ENCODE assay signal across 7 cellular contexts in the genomic region with DNA sequence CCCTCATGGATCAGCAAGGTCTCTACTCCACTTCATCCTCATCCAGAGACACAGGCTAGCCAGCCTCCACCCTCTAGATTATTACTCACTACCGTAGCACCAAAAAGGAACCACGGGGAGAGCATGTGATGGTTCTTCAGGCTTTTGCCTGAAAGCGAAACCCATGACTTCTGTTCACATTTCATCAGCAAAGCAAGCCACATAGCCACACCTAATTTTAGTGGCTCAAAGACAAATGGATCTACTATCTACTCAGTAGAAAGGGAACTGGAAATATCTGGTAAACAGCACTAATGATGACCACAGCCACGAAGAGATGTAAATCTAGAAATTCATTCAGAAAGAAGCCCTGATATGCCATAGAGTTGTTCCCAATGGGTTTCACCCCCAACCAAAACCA.
DNase-seq lines count a peak whose midpoint lies in the region; ATAC-seq and TF ChIP-seq lines count a peak whose summit lies in the region.

No MANE protein-coding gene starts in this region.

- CTCF ChIA-PET in HEK293T (lab: Yijun Ruan, JAX) = no interaction called here

- POLR2A ChIA-PET in HEK293T (lab: Yijun Ruan, JAX) = no interaction called here

- DNase-seq in T-helper 2 cell = peak in 4 of 5 experiments; percentile 20 to 95 (median 50)
- peak; percentile 66 for DNase-seq in choroid plexus epithelial cell (ENCODE audit: low read depth)
- DNase-seq in stimulated activated CD4-positive, alpha-beta T cell treated with anti-CD3 and anti-CD28 coated beads, Interleukin-4, amount 100 ng/mL, for 24 hours = peak; percentile 79
- DNase-seq in DMS79 (lab: John Stamatoyannopoulos, UW) = no peak
- DNase-seq in HEK293T (ENCODE audit: extremely low spot score) = no peak

- no peak overlapping the region for H3K4me3 ChIP-seq in choroid plexus epithelial cell (ENCODE audit: low read depth, low read length)

- ATAC-seq in GM19351 (IDR thresholded peaks at IDR 0.05; ENCODE audit: unreplicated experiment) (peak; percentile 61), HG03103 (IDR thresholded peaks at IDR 0.05; ENCODE audit: low read depth, unreplicated experiment) (peak; percentile 55)

- no peak for TF ChIP-seq CTCF in choroid plexus epithelial cell (conservative IDR thresholded peaks at IDR 0.05; ENCODE audit: low read depth, low read length)

TF ChIP-seq in HEK293T, 16 proteins besides CTCF, POLR2A, EP300 and RAD21:
- TF ChIP-seq SP1 (IDR thresholded peaks at IDR 0.05) = no peak
- no peak for TF ChIP-seq CTBP1 (IDR thresholded peaks at IDR 0.05; ENCODE audit: borderline replicate concordance)
- no peak for TF ChIP-seq LEF1 (IDR thresholded peaks at IDR 0.05; ENCODE audit: borderline replicate concordance)
- TF ChIP-seq, protein P1, sequence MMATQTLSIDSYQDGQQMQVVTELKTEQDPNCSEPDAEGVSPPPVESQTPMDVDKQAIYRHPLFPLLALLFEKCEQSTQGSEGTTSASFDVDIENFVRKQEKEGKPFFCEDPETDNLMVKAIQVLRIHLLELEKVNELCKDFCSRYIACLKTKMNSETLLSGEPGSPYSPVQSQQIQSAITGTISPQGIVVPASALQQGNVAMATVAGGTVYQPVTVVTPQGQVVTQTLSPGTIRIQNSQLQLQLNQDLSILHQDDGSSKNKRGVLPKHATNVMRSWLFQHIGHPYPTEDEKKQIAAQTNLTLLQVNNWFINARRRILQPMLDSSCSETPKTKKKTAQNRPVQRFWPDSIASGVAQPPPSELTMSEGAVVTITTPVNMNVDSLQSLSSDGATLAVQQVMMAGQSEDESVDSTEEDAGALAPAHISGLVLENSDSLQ (IDR thresholded peaks at IDR 0.05) = no peak
- TF ChIP-seq FOXK2 (IDR thresholded peaks at IDR 0.05) = no peak
- no peak for TF ChIP-seq ELF4 (IDR thresholded peaks at IDR 0.05)
- TF ChIP-seq FOXA1 (IDR thresholded peaks at IDR 0.05) = no peak
- no peak for TF ChIP-seq L3MBTL2 (conservative IDR thresholded peaks at IDR 0.05)
- no peak for TF ChIP-seq BHLHE40 (IDR thresholded peaks at IDR 0.05; ENCODE audit: borderline replicate concordance)
- TF ChIP-seq FOXM1 (IDR thresholded peaks at IDR 0.05; ENCODE audit: borderline replicate concordance) = no peak
- no peak for TF ChIP-seq TARDBP (IDR thresholded peaks at IDR 0.05)
- TF ChIP-seq NFRKB (IDR thresholded peaks at IDR 0.05) = no peak
- TF ChIP-seq ZNF384 (IDR thresholded peaks at IDR 0.05) = no peak
- TF ChIP-seq SUZ12 (IDR thresholded peaks at IDR 0.05) = no peak
- no peak for TF ChIP-seq HDGF (IDR thresholded peaks at IDR 0.05; ENCODE audit: borderline replicate concordance)
- no peak for TF ChIP-seq ARNT (IDR thresholded peaks at IDR 0.05)

Comparison
In these comparisons a context has a peak if more than half of its experiments do, and no peak if none do; other contexts are left out.
1. DNase-seq: peak in T-helper 2 cell (4 of 5), choroid plexus epithelial cell (single experiment) and stimulated activated CD4-positive, alpha-beta T cell treated with anti-CD3 and anti-CD28 coated beads, Interleukin-4, amount 100 ng/mL, for 24 hours (single experiment); none in DMS79 (single experiment) and HEK293T (single experiment).